ENCODE assay signal across 1 cellular context in the genomic region with DNA sequence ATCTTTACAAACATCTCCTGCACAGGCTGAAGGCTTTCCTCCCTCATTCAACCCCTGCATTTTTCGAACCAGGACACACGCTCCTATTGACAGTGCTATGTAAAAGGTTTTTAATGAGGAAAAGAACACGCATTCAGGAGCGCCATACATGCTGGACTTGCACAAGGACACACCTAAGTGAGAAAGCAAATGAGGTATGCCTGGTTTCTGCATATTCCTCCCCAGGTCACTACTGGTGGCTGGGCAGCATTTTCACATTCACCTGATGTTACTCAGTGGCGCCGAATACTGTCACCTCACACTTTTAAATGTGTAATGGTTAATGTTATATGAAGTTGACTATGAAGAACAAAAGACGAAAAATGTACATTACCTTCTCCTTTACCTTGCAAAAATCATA.
TF ChIP-seq lines count a peak whose summit lies in the region.

No MANE protein-coding gene starts in this region.

TF ChIP-seq in HCT116, 20 proteins besides CTCF, POLR2A, EP300 and RAD21 (continued from another document):
- TF ChIP-seq YY1 (IDR thresholded peaks at IDR 0.05; ENCODE audit: extremely low read depth, insufficient replicate concordance, low read depth, low read length) (no peak), ZFX (IDR thresholded peaks at IDR 0.05) (no peak), ZNF274 (IDR thresholded peaks at IDR 0.05; ENCODE audit: low read depth, low read length) (no peak), JUND (IDR thresholded peaks at IDR 0.05) (no peak), CBX3 (IDR thresholded peaks at IDR 0.05; ENCODE audit: low read depth) (no peak), FOSL1 (IDR thresholded peaks at IDR 0.05; ENCODE audit: low read depth) (no peak), SRF (IDR thresholded peaks at IDR 0.05; ENCODE audit: low read depth) (no peak), TCF7L2 (IDR thresholded peaks at IDR 0.05; ENCODE audit: borderline replicate concordance, extremely low read depth, insufficient read depth, insufficient read length) (no peak), EZH2phosphoT487 (IDR thresholded peaks at IDR 0.05; ENCODE audit: borderline replicate concordance) (no peak), CEBPB (IDR thresholded peaks at IDR 0.05; ENCODE audit: low read depth) (no peak), ELF1 (IDR thresholded peaks at IDR 0.05; ENCODE audit: borderline replicate concordance, low read depth) (no peak)
- TF ChIP-seq, protein P1, sequence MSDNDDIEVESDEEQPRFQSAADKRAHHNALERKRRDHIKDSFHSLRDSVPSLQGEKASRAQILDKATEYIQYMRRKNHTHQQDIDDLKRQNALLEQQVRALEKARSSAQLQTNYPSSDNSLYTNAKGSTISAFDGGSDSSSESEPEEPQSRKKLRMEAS (IDR thresholded peaks at IDR 0.05) = no peak
